In the genomic region with DNA sequence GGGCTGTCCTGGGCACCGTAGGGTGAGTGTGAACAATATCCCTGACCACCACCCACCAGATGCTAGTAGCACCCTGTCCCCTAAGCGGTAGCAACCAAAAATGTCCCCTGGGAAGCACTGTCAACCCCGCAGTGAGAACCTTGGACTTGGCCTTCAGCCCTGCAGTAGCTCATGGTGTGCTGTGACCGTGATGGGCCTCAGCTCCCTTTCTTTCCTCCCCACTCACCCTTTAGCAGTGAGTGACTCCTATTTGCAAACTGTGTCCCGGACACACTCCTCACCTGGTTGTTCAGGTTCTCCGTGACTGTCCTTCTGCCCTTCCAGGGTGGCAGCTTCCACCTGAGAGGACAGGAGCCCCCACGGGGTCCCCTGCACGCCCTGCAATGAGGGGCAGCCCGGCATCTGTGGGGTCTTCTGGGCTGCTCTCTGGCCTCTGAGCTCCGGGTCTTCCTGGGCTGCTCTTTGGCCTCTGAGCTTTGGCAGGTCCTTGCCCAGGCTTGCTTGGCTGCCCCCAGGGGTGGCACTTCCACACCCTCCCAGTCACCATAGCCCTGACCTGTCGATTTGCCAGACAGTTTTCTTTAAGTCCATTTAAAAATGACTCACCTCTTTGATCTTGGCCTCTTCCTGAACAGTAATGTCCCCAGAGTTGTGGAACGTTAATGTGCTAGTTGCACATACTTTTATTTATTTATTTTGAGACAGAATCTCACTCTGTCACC, we compare ENCODE assay signal across 12 cellular contexts. TPM values are rescaled to one million over a fixed set of nuclear protein-coding genes. Genes with fewer than 3 reads are reported as not detected.
DNase-seq lines count a peak whose midpoint lies in the region; ATAC-seq and TF ChIP-seq lines count a peak whose summit lies in the region.
"Had no signal": no experiment of that assay in that cellular context is flagged by ENCODE, and none has a peak within 500 bp of the region (broad histone marks: within the 10 kb centered on the region; RNA-seq: fewer than 3 reads in every experiment).

No MANE protein-coding gene starts in this region.

- no peak overlapping the region for H3K27ac ChIP-seq in foreskin keratinocyte
- H3K27ac ChIP-seq in GM23338 (ENCODE audit: low read depth): no peak overlapping the region
- H3K27ac ChIP-seq: SK-N-MC had no signal

- peak; percentile 29 for DNase-seq in natural killer cell treated with Interleukin-12 subunit alpha and Interleukin-12 subunit beta and Interleukin-15 and Interleukin-18, amount 100 ng/mL, for 72 hours (ENCODE audit: low spot score)
- no peak for DNase-seq in natural killer cell
- DNase-seq in adipocyte (ENCODE audit: low read depth): peak; percentile 53
- DNase-seq in hepatic stellate cell (ENCODE audit: low spot score): peak; percentile 64
- DNase-seq in foreskin keratinocyte: no peak
- DNase-seq in GM23338 (ENCODE audit: low spot score): no peak
- DNase-seq in cerebellar cortex (ENCODE audit: low spot score): no peak
- DNase-seq: NCI-H2107; stimulated activated naive B cell treated with anti-CD40 and anti-IgM and Interleukin-4, amounts not matched to agents 10 μg/mL and 1 μg/mL and 100 μg/mL, for 72 hours had no signal

- no peaks in the 10 kb centered on the region for H3K36me3 Mint-ChIP-seq in natural killer cell treated with Interleukin-12 subunit alpha and Interleukin-12 subunit beta and Interleukin-15 and Interleukin-18, amount 100 ng/mL, for 72 hours
- H3K36me3 Mint-ChIP-seq in natural killer cell: no peaks in the 10 kb centered on the region
- H3K36me3 Mint-ChIP-seq in GM23338 (ENCODE audit: low read depth): no peaks in the 10 kb centered on the region; the same call in 2 of the 3 replicates

- H3K9me3 ChIP-seq in adipocyte (ENCODE audit: control insufficient read depth, low read length): no peaks in the 10 kb centered on the region

- no peak for ATAC-seq in natural killer cell treated with Interleukin-12 subunit alpha and Interleukin-12 subunit beta and Interleukin-15 and Interleukin-18, amount 100 ng/mL, for 72 hours
- ATAC-seq in natural killer cell (no peak), GM21423 (IDR thresholded peaks at IDR 0.05; ENCODE audit: unreplicated experiment) (no peak), foreskin keratinocyte (no peak), GM23338 (no peak)
- ATAC-seq: stimulated activated naive B cell treated with anti-CD40 and anti-IgM and Interleukin-4, amounts not matched to agents 10 μg/mL and 1 μg/mL and 100 μg/mL, for 72 hours had no signal

- H3K27me3 Mint-ChIP-seq in natural killer cell treated with Interleukin-12 subunit alpha and Interleukin-12 subunit beta and Interleukin-15 and Interleukin-18, amount 100 ng/mL, for 72 hours: no peaks in the 10 kb centered on the region
- H3K27me3 Mint-ChIP-seq in natural killer cell (ENCODE audit: low read depth in 2 of 2) (no peaks in the 10 kb centered on the region), GM23338 (ENCODE audit: insufficient read depth, low read depth, poor library complexity) (peaks cover 31% of the 10 kb centered on the region)
- H3K27me3 Mint-ChIP-seq: central memory CD8-positive, alpha-beta T cell; stimulated activated naive B cell treated with anti-CD40 and anti-IgM and Interleukin-4, amounts not matched to agents 10 μg/mL and 1 μg/mL and 100 μg/mL, for 72 hours had no signal

- peak overlapping the region in 1 of 2 donors; percentile 43 for H3K27ac Mint-ChIP-seq in natural killer cell treated with Interleukin-12 subunit alpha and Interleukin-12 subunit beta and Interleukin-15 and Interleukin-18, amount 100 ng/mL, for 72 hours
- peak overlapping the region in 1 of 2 donors; percentile 57 for H3K27ac Mint-ChIP-seq in natural killer cell
- no peak overlapping the region for H3K27ac Mint-ChIP-seq in GM23338
- H3K27ac Mint-ChIP-seq: stimulated activated naive B cell treated with anti-CD40 and anti-IgM and Interleukin-4, amounts not matched to agents 10 μg/mL and 1 μg/mL and 100 μg/mL, for 72 hours had no signal

- H3K4me3 Mint-ChIP-seq in natural killer cell treated with Interleukin-12 subunit alpha and Interleukin-12 subunit beta and Interleukin-15 and Interleukin-18, amount 100 ng/mL, for 72 hours: no peak overlapping the region
- H3K4me3 Mint-ChIP-seq in natural killer cell (no peak overlapping the region), GM23338 (no peak overlapping the region; the same call in 2 of the 3 replicates)
- H3K4me3 Mint-ChIP-seq: central memory CD8-positive, alpha-beta T cell had no signal

- peaks cover 77% of the 10 kb centered on the region for H3K4me1 ChIP-seq in adipocyte (ENCODE audit: control insufficient read depth, insufficient read depth, low read length)
- no peaks in the 10 kb centered on the region for H3K4me1 ChIP-seq in foreskin keratinocyte
- peaks cover 21% of the 10 kb centered on the region for H3K4me1 ChIP-seq in GM23338 (ENCODE audit: insufficient read depth)

- no peak overlapping the region for H3K4me2 ChIP-seq in GM23338

- no peak for TF ChIP-seq CTCF in natural killer cell (IDR thresholded peaks at IDR 0.05)
- TF ChIP-seq CTCF in foreskin keratinocyte (conservative IDR thresholded peaks at IDR 0.05): no peak
- TF ChIP-seq CTCF in GM23338 (conservative IDR thresholded peaks at IDR 0.05; ENCODE audit: low read depth in 2 of 2): no peak

- H4K20me1 ChIP-seq in GM23338 (replicated peaks; ENCODE audit: insufficient read depth): peaks cover 31% of the 10 kb centered on the region

- no peaks in the 10 kb centered on the region for H3K9me2 ChIP-seq in GM23338 (ENCODE audit: insufficient read depth)

- intact Hi-C loops in natural killer cell (cut with micrococcal nuclease): no loop called here

- H3K79me2 ChIP-seq in GM23338 (replicated peaks; ENCODE audit: insufficient read depth): peaks cover 78% of the 10 kb centered on the region

- H3K9ac ChIP-seq in adipocyte (ENCODE audit: low read length): peak overlapping the region; percentile 3

- peaks cover 43 to 47% of the 10 kb centered on the region in 2 donors for H3K4me1 Mint-ChIP-seq in natural killer cell treated with Interleukin-12 subunit alpha and Interleukin-12 subunit beta and Interleukin-15 and Interleukin-18, amount 100 ng/mL, for 72 hours (ENCODE audit: low read depth in 2 of 2)
- H3K4me1 Mint-ChIP-seq in natural killer cell: peaks cover 50 to 57% of the 10 kb centered on the region in 2 donors
- peaks cover 36% of the 10 kb centered on the region for H3K4me1 Mint-ChIP-seq in GM23338

- no peaks in the 10 kb centered on the region for H3K36me3 ChIP-seq in adipocyte (ENCODE audit: control insufficient read depth, insufficient read depth, low read length, severe bottlenecking)
- no peaks in the 10 kb centered on the region for H3K36me3 ChIP-seq in GM23338 (ENCODE audit: insufficient read depth)

- H2AFZ ChIP-seq in GM23338: no peak overlapping the region

- H3K4me3 ChIP-seq in adipocyte (ENCODE audit: low read length) (peak overlapping the region; percentile 2), GM23338 (no peak overlapping the region)
- H3K4me3 ChIP-seq: SK-N-MC had no signal

- H3K27me3 ChIP-seq in adipocyte (replicated peaks; ENCODE audit: control insufficient read depth, insufficient read depth, low read length) (no peaks in the 10 kb centered on the region), foreskin keratinocyte (no peaks in the 10 kb centered on the region), GM23338 (ENCODE audit: insufficient read depth) (no peaks in the 10 kb centered on the region)

- no peaks in the 10 kb centered on the region for H3K9me3 Mint-ChIP-seq in natural killer cell treated with Interleukin-12 subunit alpha and Interleukin-12 subunit beta and Interleukin-15 and Interleukin-18, amount 100 ng/mL, for 72 hours
- no peaks in the 10 kb centered on the region for H3K9me3 Mint-ChIP-seq in natural killer cell
- H3K9me3 Mint-ChIP-seq in GM23338: no peaks in the 10 kb centered on the region; the same call in 2 of the 3 replicates
- H3K9me3 Mint-ChIP-seq: central memory CD8-positive, alpha-beta T cell; stimulated activated naive B cell treated with anti-CD40 and anti-IgM and Interleukin-4, amounts not matched to agents 10 μg/mL and 1 μg/mL and 100 μg/mL, for 72 hours had no signal

- H3F3A ChIP-seq in GM23338 (replicated peaks; ENCODE audit: low read depth): 0 out of 2 replicates have a peak, but pooled peaks cover 6% of the 10 kb centered on the region

TF ChIP-seq in GM23338, 12 proteins besides CTCF, POLR2A, EP300 and RAD21 (continues in another document):
- TF ChIP-seq NANOG (IDR thresholded peaks at IDR 0.05; ENCODE audit: borderline replicate concordance): no peak
- no peak for TF ChIP-seq EZH2 (IDR thresholded peaks at IDR 0.05; ENCODE audit: low read depth, unreplicated experiment)
- no peak for TF ChIP-seq STAT1 (IDR thresholded peaks at IDR 0.05; ENCODE audit: unreplicated experiment)
- TF ChIP-seq POLR2AphosphoS5 (IDR thresholded peaks at IDR 0.05; ENCODE audit: low read depth): no peak
- TF ChIP-seq, protein P1, sequence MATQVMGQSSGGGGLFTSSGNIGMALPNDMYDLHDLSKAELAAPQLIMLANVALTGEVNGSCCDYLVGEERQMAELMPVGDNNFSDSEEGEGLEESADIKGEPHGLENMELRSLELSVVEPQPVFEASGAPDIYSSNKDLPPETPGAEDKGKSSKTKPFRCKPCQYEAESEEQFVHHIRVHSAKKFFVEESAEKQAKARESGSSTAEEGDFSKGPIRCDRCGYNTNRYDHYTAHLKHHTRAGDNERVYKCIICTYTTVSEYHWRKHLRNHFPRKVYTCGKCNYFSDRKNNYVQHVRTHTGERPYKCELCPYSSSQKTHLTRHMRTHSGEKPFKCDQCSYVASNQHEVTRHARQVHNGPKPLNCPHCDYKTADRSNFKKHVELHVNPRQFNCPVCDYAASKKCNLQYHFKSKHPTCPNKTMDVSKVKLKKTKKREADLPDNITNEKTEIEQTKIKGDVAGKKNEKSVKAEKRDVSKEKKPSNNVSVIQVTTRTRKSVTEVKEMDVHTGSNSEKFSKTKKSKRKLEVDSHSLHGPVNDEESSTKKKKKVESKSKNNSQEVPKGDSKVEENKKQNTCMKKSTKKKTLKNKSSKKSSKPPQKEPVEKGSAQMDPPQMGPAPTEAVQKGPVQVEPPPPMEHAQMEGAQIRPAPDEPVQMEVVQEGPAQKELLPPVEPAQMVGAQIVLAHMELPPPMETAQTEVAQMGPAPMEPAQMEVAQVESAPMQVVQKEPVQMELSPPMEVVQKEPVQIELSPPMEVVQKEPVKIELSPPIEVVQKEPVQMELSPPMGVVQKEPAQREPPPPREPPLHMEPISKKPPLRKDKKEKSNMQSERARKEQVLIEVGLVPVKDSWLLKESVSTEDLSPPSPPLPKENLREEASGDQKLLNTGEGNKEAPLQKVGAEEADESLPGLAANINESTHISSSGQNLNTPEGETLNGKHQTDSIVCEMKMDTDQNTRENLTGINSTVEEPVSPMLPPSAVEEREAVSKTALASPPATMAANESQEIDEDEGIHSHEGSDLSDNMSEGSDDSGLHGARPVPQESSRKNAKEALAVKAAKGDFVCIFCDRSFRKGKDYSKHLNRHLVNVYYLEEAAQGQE (IDR thresholded peaks at IDR 0.05; ENCODE audit: unreplicated experiment): no peak

RNA-seq across cellular contexts. Expression of a gene that starts 3.8 kb away (rescaled TPM):
- total RNA-seq in natural killer cell treated with Interleukin-12 subunit alpha and Interleukin-12 subunit beta and Interleukin-15 and Interleukin-18, amount 100 ng/mL, for 72 hours: 10 to 100 TPM; 57.0 to 63.1 TPM
- total RNA-seq in natural killer cell (10 to 100 TPM; 68.0 to 73.5 (median 68.1) TPM), foreskin keratinocyte (7.2 and 7.3 TPM in 2 replicates)
- polyA plus RNA-seq in foreskin keratinocyte (3.1 TPM in 2 replicates), GM23338 (2016; fragmentation: Nextera tagmentation; extraction: Ambion mirVana) (8.7 and 9.1 TPM in 2 replicates)
- 27.6 and 35.7 TPM in 2 replicates for total RNA-seq in GM23338 (2014; rRNA removed; shearing (Covaris generic))

Comparison
In these comparisons a context has a peak if more than half of its experiments do, and no peak if none do; other contexts are left out.
1. DNase-seq: peak in natural killer cell treated with Interleukin-12 subunit alpha and Interleukin-12 subunit beta and Interleukin-15 and Interleukin-18, amount 100 ng/mL, for 72 hours (single experiment), adipocyte (single experiment) and hepatic stellate cell (single experiment); none in natural killer cell (single experiment), foreskin keratinocyte (0 of 2), GM23338 (single experiment) and cerebellar cortex (single experiment).